In genomic region chr16:86502856-86503748, GRCh38 we compare ENCODE assay signal across 1 cellular context.
TF ChIP-seq lines count a peak whose summit lies in the region.

No MANE protein-coding gene starts in this region.

TF ChIP-seq in H1, 55 proteins besides CTCF, POLR2A, EP300 and RAD21:
- TF ChIP-seq TEAD4 (IDR thresholded peaks at IDR 0.05; ENCODE audit: low read depth, low read length): no peak
- TF ChIP-seq TAF1 (IDR thresholded peaks at IDR 0.05; ENCODE audit: low read depth, low read length): no peak
- peak; percentile 74 for TF ChIP-seq RNF2 (IDR thresholded peaks at IDR 0.05; ENCODE audit: borderline replicate concordance, low read depth, low read length, missing control alignments, poor library complexity, severe bottlenecking)
- TF ChIP-seq SUZ12 (IDR thresholded peaks at IDR 0.05; ENCODE audit: low read length): peak; percentile 78
- TF ChIP-seq TAF7 (optimal IDR thresholded peaks at IDR 0.05; ENCODE audit: borderline replicate concordance, low read depth, low read length): no peak
- TF ChIP-seq EZH2 (IDR thresholded peaks at IDR 0.05; ENCODE audit: low read depth, low read length, severe bottlenecking): peak; percentile 26
- TF ChIP-seq TBP (IDR thresholded peaks at IDR 0.05; ENCODE audit: low read depth, low read length): no peak
- 0 out of 2 replicates have a peak, but pooled peaks have one; percentile 27 for TF ChIP-seq CBX8 (IDR thresholded peaks at IDR 0.05; ENCODE audit: borderline replicate concordance, low read depth, low read length)
TF ChIP-seq in H1: peak in this region for 4.
